ENCODE assay signal across 19 cellular contexts in genomic region chr3:15579071-15579470, GRCh38. TPM values are rescaled to one million over a fixed set of nuclear protein-coding genes. Genes with fewer than 3 reads are reported as not detected.
DNase-seq lines count a peak whose midpoint lies in the region; ATAC-seq and TF ChIP-seq lines count a peak whose summit lies in the region.
"Had no signal": no experiment of that assay in that cellular context is flagged by ENCODE, and none has a peak within 500 bp of the region (broad histone marks: within the 10 kb centered on the region; RNA-seq: fewer than 3 reads in every experiment).

No MANE protein-coding gene starts in this region.

- no peaks in the 10 kb centered on the region for H3K27me3 Mint-ChIP-seq in T-helper 17 cell
- no peaks in the 10 kb centered on the region for H3K27me3 Mint-ChIP-seq in endodermal cell (ENCODE audit: insufficient read depth)

- H3K36me3 Mint-ChIP-seq in T-helper 17 cell (ENCODE audit: low read depth) (peaks cover 14% of the 10 kb centered on the region), endodermal cell (ENCODE audit: low read depth) (peaks cover 41% of the 10 kb centered on the region)

- peak overlapping the region; percentile 37 for H3K27ac Mint-ChIP-seq in T-helper 17 cell
- no peak overlapping the region for H3K27ac Mint-ChIP-seq in endodermal cell

- H3K4me1 ChIP-seq in endodermal cell (ENCODE audit: control insufficient read depth, insufficient read depth, low read length) = no peaks in the 10 kb centered on the region
- H3K4me1 ChIP-seq: BE2C, Peyer's patch had no signal

- no peak overlapping the region for H3K9ac ChIP-seq in endodermal cell (ENCODE audit: extremely low read depth, low read length, poor library complexity, severe bottlenecking)

- no peak overlapping the region for H3K4me3 ChIP-seq in endodermal cell (ENCODE audit: low read length)
- H3K4me3 ChIP-seq: Peyer's patch had no signal

- H3K27ac ChIP-seq in temporal lobe (ENCODE audit: low read depth, low read length) (peak overlapping the region; percentile 55), endodermal cell (ENCODE audit: low read depth, low read length) (no peak overlapping the region)
- H3K27ac ChIP-seq: Peyer's patch had no signal

- no peak for TF ChIP-seq CTCF in endodermal cell (conservative IDR thresholded peaks at IDR 0.05)

- 88 to 93% methylated on average over 2 to 3 of the region's 3 CpGs for WGBS in endodermal cell (ENCODE audit: insufficient coverage in 1 of 2, insufficient read length in 1 of 2), 2 experiments

- peaks cover 54% of the 10 kb centered on the region for H3K36me3 ChIP-seq in endodermal cell (ENCODE audit: control insufficient read depth, insufficient read depth, low read length)
- H3K36me3 ChIP-seq: BE2C had no signal

- no peaks in the 10 kb centered on the region for H3K27me3 ChIP-seq in endodermal cell (ENCODE audit: control insufficient read depth, insufficient read depth, low read length, poor library complexity, severe bottlenecking)
- H3K27me3 ChIP-seq: BE2C, Peyer's patch had no signal

- H3K9me3 Mint-ChIP-seq in endodermal cell = no peaks in the 10 kb centered on the region

- peaks cover 16% of the 10 kb centered on the region for H3K4me1 Mint-ChIP-seq in T-helper 17 cell
- H3K4me1 Mint-ChIP-seq in endodermal cell = no peaks in the 10 kb centered on the region

- no peak for ATAC-seq in T-helper 17 cell
- ATAC-seq: HepG2 had no signal

- DNase-seq in GM03348 (ENCODE audit: low spot score) = peak; percentile 30
- no peak for DNase-seq in T-helper 17 cell
- peak; percentile 82 for DNase-seq in fibroblast of peridontal ligament (ENCODE audit: extremely low read depth)
- no peak for DNase-seq in NCI-H82 treated with DMSO at 0.1 percent for 48 hours (lab: John Stamatoyannopoulos, UW; ENCODE audit: unreplicated experiment)
- no peak for DNase-seq in stimulated activated CD4-positive, alpha-beta T cell treated with anti-CD3 and anti-CD28 coated beads, Interleukin-4, amount 100 ng/mL, for 24 hours
- DNase-seq in endodermal cell = no peak
- DNase-seq: ACHN, BE2C, H7, Karpas-422, NCI-H1417, NCI-H1930, NCI-H2171, NCI-H446 treated with DMSO at 0.1 percent for 48 hours, NCI-H82, Peyer's patch, Right ventricle myocardium superior had no signal

- no peaks in the 10 kb centered on the region for H3K9me3 ChIP-seq in T-helper 17 cell (ENCODE audit: control insufficient read depth, low read length, poor library complexity, severe bottlenecking)
- H3K9me3 ChIP-seq in endodermal cell (ENCODE audit: control insufficient read depth, low read length) = no peaks in the 10 kb centered on the region
- H3K9me3 ChIP-seq: BE2C, Peyer's patch had no signal

- H3K4me3 Mint-ChIP-seq in T-helper 17 cell = no peak overlapping the region
- H3K4me3 Mint-ChIP-seq in endodermal cell = no peak overlapping the region

RNA-seq across cellular contexts. Expression of gene HACL1, which starts 22.3 kb away (rescaled TPM):
- 10 to 100 TPM; 34.4 to 41.0 TPM for total RNA-seq in T-helper 17 cell
- 20.9 TPM for total RNA-seq in temporal lobe
- 10 to 100 TPM; 39.4 to 41.8 TPM for total RNA-seq in endodermal cell
- polyA plus RNA-seq in endodermal cell (2013, experiment 1 of 2) = 24.6 TPM
- 23.7 TPM for polyA plus RNA-seq in endodermal cell (2013, experiment 2 of 2)

RNA-seq across cellular contexts. Expression of gene BTD, which starts 22.5 kb away (rescaled TPM):
- total RNA-seq in T-helper 17 cell = 10 to 100 TPM; 17.3 to 21.2 TPM
- total RNA-seq in temporal lobe = 18.4 TPM
- 10 to 100 TPM; 25.7 to 27.8 TPM for total RNA-seq in endodermal cell
- polyA plus RNA-seq in endodermal cell (2013, experiment 1 of 2) = 17.7 TPM
- 13.5 TPM for polyA plus RNA-seq in endodermal cell (2013, experiment 2 of 2)

RNA-seq across cellular contexts. Expression of gene COLQ, which starts 57.6 kb away (rescaled TPM):
- total RNA-seq in T-helper 17 cell (10 to 100 TPM; 10.8 to 11.1 TPM), temporal lobe (1.7 TPM), endodermal cell (1 to 10 TPM; 3.1 to 7.3 TPM)
- 3.9 TPM for polyA plus RNA-seq in endodermal cell (2013, experiment 1 of 2)
- 4.0 TPM for polyA plus RNA-seq in endodermal cell (2013, experiment 2 of 2)

Comparison
In these comparisons a context has a peak if more than half of its experiments do, and no peak if none do; other contexts are left out.
1. DNase-seq: peak in GM03348 (single experiment) and fibroblast of peridontal ligament (single experiment); none in T-helper 17 cell (0 of 3), NCI-H82 treated with DMSO at 0.1 percent for 48 hours (single experiment), stimulated activated CD4-positive, alpha-beta T cell treated with anti-CD3 and anti-CD28 coated beads, Interleukin-4, amount 100 ng/mL, for 24 hours (single experiment) and endodermal cell (single experiment).